ENCODE assay signal across 28 cellular contexts in genomic region chr13:56659041-56659471, GRCh38.
"Had no signal": no experiment of that assay in that cellular context is flagged by ENCODE, and none has a peak within 500 bp of the region (broad histone marks: within the 10 kb centered on the region; RNA-seq: fewer than 3 reads in every experiment).

No MANE protein-coding gene starts in this region.

- H3K9me3 ChIP-seq: adrenal gland, SJCRH30 had no signal

- ATAC-seq: activated CD8-positive, alpha-beta T cell treated with anti-CD3 and anti-CD28 coated beads, Interleukin-2, amount 10 ng/mL, durations not matched to agents 7 days and 5 days; activated naive CD4-positive, alpha-beta T cell treated with anti-CD3 and anti-CD28 coated beads, Interleukin-2, amount 50 U/mL, for 72 hours; activated T-helper 17 cell treated with anti-CD3 and anti-CD28 coated beads, Interleukin-2, amount 50 U/mL, for 72 hours; body of pancreas; PC-3 had no signal

- H3K4me1 ChIP-seq: adrenal gland, body of pancreas, breast epithelium, Peyer's patch, SJCRH30 had no signal

- DNase-seq: activated CD4-positive, alpha-beta T cell treated with anti-CD3 and anti-CD28 coated beads, Interleukin-2, amount 10 ng/mL, durations not matched to agents 24 days and 14 days; activated CD4-positive, alpha-beta T cell treated with anti-CD3 and anti-CD28 coated beads, Interleukin-2, amount 50 U/mL, for 48 hours; activated CD8-positive, alpha-beta T cell treated with anti-CD3 and anti-CD28 coated beads, Interleukin-2, amount 10 ng/mL, durations not matched to agents 7 days and 5 days; activated effector memory CD4-positive, alpha-beta T cell treated with anti-CD3 and anti-CD28 coated beads, Interleukin-2, amount 50 U/mL, for 16 hours; activated naive CD4-positive, alpha-beta T cell treated with anti-CD3 and anti-CD28 coated beads for 36 hours; activated T-cell treated with anti-CD3 and anti-CD28 coated beads, Interleukin-2, amount 50 U/mL, for 48 hours; adrenal gland; body of pancreas; cerebellar nuclear complex; Karpas-422; KBM-7; NCI-H1105; NCI-H1417 treated with DMSO at 0.1 percent for 48 hours; NCI-H1930; NCI-H2081 treated with DMSO at 0.1 percent for 48 hours; NCI-H226; NCI-H446 treated with DMSO at 0.1 percent for 48 hours; NCI-H524; NCI-H69; PC-3; RPMI8226; SHP77 had no signal

- H3K27me3 ChIP-seq: adrenal gland, body of pancreas, breast epithelium, Peyer's patch, SJCRH30 had no signal

- H3K27ac ChIP-seq: adrenal gland, body of pancreas, breast epithelium, Peyer's patch, SJCRH30, SK-N-MC had no signal

- H3K4me3 ChIP-seq: adrenal gland, body of pancreas, breast epithelium, Peyer's patch, SJCRH30, SK-N-MC had no signal

- H3K36me3 ChIP-seq: adrenal gland, breast epithelium, Peyer's patch, SJCRH30 had no signal
